12 cellular contexts compared by ENCODE assay signal in genomic region chr6:15905488-15906392, GRCh38.
DNase-seq lines count a peak whose midpoint lies in the region; ATAC-seq and TF ChIP-seq lines count a peak whose summit lies in the region.
"Had no signal": no experiment of that assay in that cellular context is flagged by ENCODE, and none has a peak within 500 bp of the region (broad histone marks: within the 10 kb centered on the region; RNA-seq: fewer than 3 reads in every experiment).

No MANE protein-coding gene starts in this region.

- no peak overlapping the region for H2BK5ac ChIP-seq in mesenchymal stem cell (ENCODE audit: low read depth, low read length, poor library complexity, severe bottlenecking)

- no peak for ATAC-seq in HG03354 (IDR thresholded peaks at IDR 0.05; ENCODE audit: poor library complexity, severe bottlenecking, unreplicated experiment)
- no peak for ATAC-seq in HG02763 (IDR thresholded peaks at IDR 0.05; ENCODE audit: unreplicated experiment)

- no peaks in the 10 kb centered on the region for H3K9me3 ChIP-seq in HUES48 (ENCODE audit: control insufficient read depth, insufficient read depth, low read length)
- H3K9me3 ChIP-seq in mesenchymal stem cell (ENCODE audit: control insufficient read depth, low read length): peaks cover 5% of the 10 kb centered on the region
- H3K9me3 ChIP-seq in osteoblast (ENCODE audit: low read depth, low read length): no peaks in the 10 kb centered on the region

- no peaks in the 10 kb centered on the region for H3K36me3 ChIP-seq in HUES48 (ENCODE audit: control insufficient read depth, insufficient read depth, low read length)
- H3K36me3 ChIP-seq in mesenchymal stem cell (ENCODE audit: control insufficient read depth in 1 of 2, insufficient read depth in 2 of 2, low read depth in 1 of 2, low read length in 2 of 2): no peaks in the 10 kb centered on the region
- H3K36me3 ChIP-seq in osteoblast (ENCODE audit: insufficient read depth, low read length): no peaks in the 10 kb centered on the region
- H3K36me3 ChIP-seq: neural progenitor cell had no signal

- H4K91ac ChIP-seq in mesenchymal stem cell (ENCODE audit: low read length): peak overlapping the region; percentile 43

- H3K27me3 ChIP-seq in HUES48 (ENCODE audit: control insufficient read depth, insufficient read depth, low read length) (no peaks in the 10 kb centered on the region), mesenchymal stem cell (ENCODE audit: control insufficient read depth in 1 of 2, insufficient read depth in 1 of 2, low read length in 2 of 2) (peaks cover 0 to 3% of the 10 kb centered on the region in 2 experiments), osteoblast (ENCODE audit: insufficient read depth, low read length) (no peaks in the 10 kb centered on the region), dorsolateral prefrontal cortex (peaks cover 0 to 2% (median 0%) of the 10 kb centered on the region in 45 donors)
- H3K27me3 ChIP-seq: neural progenitor cell had no signal

- no peak overlapping the region for H2AFZ ChIP-seq in mesenchymal stem cell (ENCODE audit: low read depth, low read length)
- H2AFZ ChIP-seq in osteoblast (ENCODE audit: low read length): no peak overlapping the region
- H2AFZ ChIP-seq: neural progenitor cell had no signal

- peaks cover 63% of the 10 kb centered on the region for H3K4me1 ChIP-seq in HUES48 (ENCODE audit: control insufficient read depth, insufficient read depth, low read length)
- H3K4me1 ChIP-seq in mesenchymal stem cell (ENCODE audit: control insufficient read depth, insufficient read depth, low read depth, low read length): peaks cover 7% of the 10 kb centered on the region
- no peaks in the 10 kb centered on the region for H3K4me1 ChIP-seq in osteoblast (ENCODE audit: insufficient read depth, low read length)
- H3K4me1 ChIP-seq: neural progenitor cell had no signal

- H3K18ac ChIP-seq in mesenchymal stem cell (ENCODE audit: low read depth in 1 of 2, low read length in 2 of 2): peak overlapping the region; percentile 67 to 69

- H3K27ac ChIP-seq in HUES48 (ENCODE audit: low read depth, low read length) (peak overlapping the region; percentile 38), mesenchymal stem cell (ENCODE audit: low read length, poor library complexity, severe bottlenecking) (no peak overlapping the region), osteoblast (ENCODE audit: low read depth, low read length) (no peak overlapping the region), dorsolateral prefrontal cortex (no peak overlapping the region)
- H3K27ac ChIP-seq: neural progenitor cell, RWPE1 had no signal

- no peak overlapping the region for H3K9ac ChIP-seq in HUES48 (ENCODE audit: low read depth, low read length)
- no peak overlapping the region for H3K9ac ChIP-seq in mesenchymal stem cell (ENCODE audit: low read length)
- H3K9ac ChIP-seq: neural progenitor cell had no signal

- no peak overlapping the region for H2BK15ac ChIP-seq in mesenchymal stem cell (ENCODE audit: low read depth, poor library complexity, severe bottlenecking)

- no peaks in the 10 kb centered on the region for H4K20me1 ChIP-seq in osteoblast (ENCODE audit: insufficient read depth, low read length)

- 46% methylated on average over 5 of the region's 8 CpGs for WGBS in mesenchymal stem cell

- 0 out of 2 replicates have a peak, but pooled peaks have one; percentile 15 for TF ChIP-seq POLR2A in Raji (IDR thresholded peaks at IDR 0.05; ENCODE audit: insufficient read depth, low read depth, low read length)

- no peaks in the 10 kb centered on the region for H3K79me2 ChIP-seq in osteoblast (ENCODE audit: insufficient read depth, low read length)

- H2BK12ac ChIP-seq in mesenchymal stem cell (ENCODE audit: low read length in 2 of 2): peak overlapping the region; percentile 86 to 99

- no peaks in the 10 kb centered on the region for H3K79me1 ChIP-seq in mesenchymal stem cell (replicated peaks; ENCODE audit: low read length, poor library complexity, severe bottlenecking)

- H3K4me3 ChIP-seq in HUES48 (ENCODE audit: low read depth, low read length) (no peak overlapping the region), mesenchymal stem cell (ENCODE audit: insufficient read depth in 1 of 2, low read depth in 1 of 2, low read length in 2 of 2) (no peak overlapping the region), osteoblast (ENCODE audit: insufficient read depth, low read length) (no peak overlapping the region), dorsolateral prefrontal cortex (no peak overlapping the region)
- H3K4me3 ChIP-seq: neural progenitor cell had no signal

- intact Hi-C loops in dorsolateral prefrontal cortex (cut with DNase I): no loop called here

- peak overlapping the region; percentile 83 for H4K8ac ChIP-seq in mesenchymal stem cell (ENCODE audit: low read length)

- H2BK120ac ChIP-seq in mesenchymal stem cell (ENCODE audit: low read depth, low read length): no peak overlapping the region

- peak overlapping the region; percentile 23 for H3K4me2 ChIP-seq in mesenchymal stem cell (ENCODE audit: low read length, poor library complexity, severe bottlenecking)
- no peak overlapping the region for H3K4me2 ChIP-seq in osteoblast (ENCODE audit: insufficient read depth, low read length)
- H3K4me2 ChIP-seq: neural progenitor cell had no signal

- H2AK5ac ChIP-seq in mesenchymal stem cell (ENCODE audit: low read length, severe bottlenecking): no peak overlapping the region

- TF ChIP-seq CTCF in osteoblast (IDR thresholded peaks at IDR 0.05; ENCODE audit: extremely low read depth, low read depth, low read length) (no peak), dorsolateral prefrontal cortex (IDR thresholded peaks at IDR 0.05 in 54 of 56, conservative IDR thresholded peaks at IDR 0.05 in 2 of 56; ENCODE audit: low read depth in 1 of 56, partially characterized antibody in 56 of 56) (no peak)

- H3K23ac ChIP-seq in mesenchymal stem cell (ENCODE audit: low read length in 2 of 2): no peak overlapping the region

- peak overlapping the region; percentile 13 to 40 for H3K4ac ChIP-seq in mesenchymal stem cell (ENCODE audit: low read depth in 1 of 2, low read length in 2 of 2)

- H3K14ac ChIP-seq in mesenchymal stem cell (ENCODE audit: low read length in 2 of 2): no peak overlapping the region

- DNase-seq in GDM1 (lab: John Stamatoyannopoulos, UW) (peak; percentile 21), mesenchymal stem cell (peak; percentile 60), osteoblast (ENCODE audit: insufficient read length, low spot score, missing footprints) (no peak), dorsolateral prefrontal cortex (no peak)
- DNase-seq: CD4-positive, alpha-beta memory T cell; NCI-H1436 treated with DMSO at 0.1 percent for 48 hours had no signal

Comparison
In these comparisons a context has a peak if more than half of its experiments do, and no peak if none do; other contexts are left out.
1. DNase-seq: peak in GDM1 (single experiment) and mesenchymal stem cell (single experiment); none in osteoblast (single experiment) and dorsolateral prefrontal cortex (0 of 10).